In the genomic region with DNA sequence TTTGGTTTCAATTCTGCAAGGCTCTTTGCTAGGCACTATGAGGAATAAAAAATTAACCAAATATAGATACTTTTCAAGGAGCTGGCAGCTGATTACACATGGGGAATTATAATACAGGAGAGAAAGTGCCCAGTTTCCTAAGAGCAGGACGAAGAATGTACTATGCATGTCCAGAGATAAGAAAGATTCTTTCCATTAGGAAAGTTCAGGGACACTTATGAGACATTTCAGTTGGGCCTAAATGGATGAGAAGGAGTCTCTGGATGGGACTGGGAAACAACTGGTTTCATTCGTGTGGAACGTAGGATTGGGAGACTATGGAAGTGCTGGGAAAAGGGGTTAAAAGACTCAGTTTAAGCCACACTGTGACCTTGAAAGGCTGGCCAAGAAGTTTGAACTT, we compare ENCODE assay signal across 16 cellular contexts.
DNase-seq lines count a peak whose midpoint lies in the region; ATAC-seq and TF ChIP-seq lines count a peak whose summit lies in the region.
"Had no signal": no experiment of that assay in that cellular context is flagged by ENCODE, and none has a peak within 500 bp of the region (broad histone marks: within the 10 kb centered on the region; RNA-seq: fewer than 3 reads in every experiment).

No MANE protein-coding gene starts in this region.

- H3K27me3 ChIP-seq in osteoblast (ENCODE audit: insufficient read depth, low read length), result no peaks in the 10 kb centered on the region

- TF ChIP-seq CTCF in chondrocyte (IDR thresholded peaks at IDR 0.05) (no peak), osteoblast (IDR thresholded peaks at IDR 0.05; ENCODE audit: extremely low read depth, low read depth, low read length) (no peak)

- no peaks in the 10 kb centered on the region for H3K27me3 Mint-ChIP-seq in chondrocyte (ENCODE audit: low read depth)

- H3K36me3 ChIP-seq in osteoblast (ENCODE audit: insufficient read depth, low read length), result no peaks in the 10 kb centered on the region
- H3K36me3 ChIP-seq: HAP-1 had no signal

- no peaks in the 10 kb centered on the region for H3K9me3 Mint-ChIP-seq in chondrocyte (ENCODE audit: low read depth)
- H3K9me3 Mint-ChIP-seq: CD8-positive, alpha-beta T cell had no signal

- peaks cover 2% of the 10 kb centered on the region for H3K36me3 Mint-ChIP-seq in chondrocyte (ENCODE audit: low read depth)
- H3K36me3 Mint-ChIP-seq: CD14-positive monocyte; CD8-positive, alpha-beta T cell had no signal

- peak overlapping the region; percentile 27 for H3K27ac Mint-ChIP-seq in chondrocyte (ENCODE audit: unreplicated experiment)
- H3K27ac Mint-ChIP-seq: CD14-positive monocyte; CD8-positive, alpha-beta T cell had no signal

- H3K4me1 Mint-ChIP-seq in chondrocyte (ENCODE audit: low read depth), result peaks cover 13% of the 10 kb centered on the region

- no peak overlapping the region for H3K27ac ChIP-seq in osteoblast (ENCODE audit: low read depth, low read length)
- H3K27ac ChIP-seq: A549, HL-60 had no signal

- H3K4me2 ChIP-seq in osteoblast (ENCODE audit: insufficient read depth, low read length), result no peak overlapping the region
- H3K4me2 ChIP-seq: A549 had no signal

- peaks cover 6% of the 10 kb centered on the region for H3K4me1 ChIP-seq in osteoblast (ENCODE audit: insufficient read depth, low read length)
- H3K4me1 ChIP-seq: A549 had no signal

- DNase-seq in chondrocyte (ENCODE audit: low spot score) (no peak), osteoblast (ENCODE audit: insufficient read length, low spot score, missing footprints) (no peak), HUDEP-2 (lab: John Stamatoyannopoulos, UW; ENCODE audit: unreplicated experiment in 76 of 76) (no peak), hypothalamus (lab: John Stamatoyannopoulos, UW) (no peak)
- DNase-seq: CD8-positive, alpha-beta T cell; COR-L47; DMS153; DMS79 treated with DMSO at 0.1 percent for 48 hours; EL; IMR-90 had no signal

- H3K79me2 ChIP-seq in osteoblast (ENCODE audit: insufficient read depth, low read length), result no peaks in the 10 kb centered on the region

- peak; percentile 30 for ATAC-seq in SK-N-SH treated with all-trans-retinoic acid at 6 μM for 48 hours
- no peak for ATAC-seq in HG03175 (IDR thresholded peaks at IDR 0.05; ENCODE audit: unreplicated experiment)
- ATAC-seq: A549; CD8-positive, alpha-beta T cell had no signal

- no peaks in the 10 kb centered on the region for H3K9me3 ChIP-seq in osteoblast (ENCODE audit: low read depth, low read length)
- H3K9me3 ChIP-seq: A549, HAP-1 had no signal

- H3K4me3 ChIP-seq in osteoblast (ENCODE audit: insufficient read depth, low read length), result no peak overlapping the region
- H3K4me3 ChIP-seq: A549, HAP-1 had no signal

- H2AFZ ChIP-seq in osteoblast (ENCODE audit: low read length), result peak overlapping the region; percentile 16

- H4K20me1 ChIP-seq in osteoblast (ENCODE audit: insufficient read depth, low read length), result no peaks in the 10 kb centered on the region

- H3K4me3 Mint-ChIP-seq in chondrocyte (ENCODE audit: unreplicated experiment), result no peak overlapping the region
- H3K4me3 Mint-ChIP-seq: CD8-positive, alpha-beta T cell had no signal

TF ChIP-seq in SK-N-SH treated with all-trans-retinoic acid at 6 μM for 48 hours, 23 proteins besides CTCF, POLR2A, EP300 and RAD21:
- TF ChIP-seq ZFP30 (CRISPR knock-in tag; IDR thresholded peaks at IDR 0.05) (no peak), POU6F1 (CRISPR knock-in tag; IDR thresholded peaks at IDR 0.05; ENCODE audit: borderline replicate concordance, low read depth) (no peak), ZNF8 (CRISPR knock-in tag; IDR thresholded peaks at IDR 0.05) (no peak), CSDC2 (CRISPR knock-in tag; IDR thresholded peaks at IDR 0.05) (no peak), ESRRG (CRISPR knock-in tag; IDR thresholded peaks at IDR 0.05) (no peak), ZNF70 (CRISPR knock-in tag; IDR thresholded peaks at IDR 0.05) (no peak), ZC3H10 (CRISPR knock-in tag; IDR thresholded peaks at IDR 0.05) (no peak), BACH2 (CRISPR knock-in tag; IDR thresholded peaks at IDR 0.05; ENCODE audit: borderline replicate concordance) (no peak), RARB (CRISPR knock-in tag; IDR thresholded peaks at IDR 0.05) (no peak), TOX (CRISPR knock-in tag; IDR thresholded peaks at IDR 0.05; ENCODE audit: borderline replicate concordance) (no peak), ISL1 (CRISPR knock-in tag; IDR thresholded peaks at IDR 0.05) (no peak)
- TF ChIP-seq, protein P1, sequence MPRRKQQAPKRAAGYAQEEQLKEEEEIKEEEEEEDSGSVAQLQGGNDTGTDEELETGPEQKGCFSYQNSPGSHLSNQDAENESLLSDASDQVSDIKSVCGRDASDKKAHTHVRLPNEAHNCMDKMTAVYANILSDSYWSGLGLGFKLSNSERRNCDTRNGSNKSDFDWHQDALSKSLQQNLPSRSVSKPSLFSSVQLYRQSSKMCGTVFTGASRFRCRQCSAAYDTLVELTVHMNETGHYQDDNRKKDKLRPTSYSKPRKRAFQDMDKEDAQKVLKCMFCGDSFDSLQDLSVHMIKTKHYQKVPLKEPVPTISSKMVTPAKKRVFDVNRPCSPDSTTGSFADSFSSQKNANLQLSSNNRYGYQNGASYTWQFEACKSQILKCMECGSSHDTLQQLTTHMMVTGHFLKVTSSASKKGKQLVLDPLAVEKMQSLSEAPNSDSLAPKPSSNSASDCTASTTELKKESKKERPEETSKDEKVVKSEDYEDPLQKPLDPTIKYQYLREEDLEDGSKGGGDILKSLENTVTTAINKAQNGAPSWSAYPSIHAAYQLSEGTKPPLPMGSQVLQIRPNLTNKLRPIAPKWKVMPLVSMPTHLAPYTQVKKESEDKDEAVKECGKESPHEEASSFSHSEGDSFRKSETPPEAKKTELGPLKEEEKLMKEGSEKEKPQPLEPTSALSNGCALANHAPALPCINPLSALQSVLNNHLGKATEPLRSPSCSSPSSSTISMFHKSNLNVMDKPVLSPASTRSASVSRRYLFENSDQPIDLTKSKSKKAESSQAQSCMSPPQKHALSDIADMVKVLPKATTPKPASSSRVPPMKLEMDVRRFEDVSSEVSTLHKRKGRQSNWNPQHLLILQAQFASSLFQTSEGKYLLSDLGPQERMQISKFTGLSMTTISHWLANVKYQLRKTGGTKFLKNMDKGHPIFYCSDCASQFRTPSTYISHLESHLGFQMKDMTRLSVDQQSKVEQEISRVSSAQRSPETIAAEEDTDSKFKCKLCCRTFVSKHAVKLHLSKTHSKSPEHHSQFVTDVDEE (CRISPR knock-in tag; IDR thresholded peaks at IDR 0.05), result no peak
- TF ChIP-seq, protein P2, sequence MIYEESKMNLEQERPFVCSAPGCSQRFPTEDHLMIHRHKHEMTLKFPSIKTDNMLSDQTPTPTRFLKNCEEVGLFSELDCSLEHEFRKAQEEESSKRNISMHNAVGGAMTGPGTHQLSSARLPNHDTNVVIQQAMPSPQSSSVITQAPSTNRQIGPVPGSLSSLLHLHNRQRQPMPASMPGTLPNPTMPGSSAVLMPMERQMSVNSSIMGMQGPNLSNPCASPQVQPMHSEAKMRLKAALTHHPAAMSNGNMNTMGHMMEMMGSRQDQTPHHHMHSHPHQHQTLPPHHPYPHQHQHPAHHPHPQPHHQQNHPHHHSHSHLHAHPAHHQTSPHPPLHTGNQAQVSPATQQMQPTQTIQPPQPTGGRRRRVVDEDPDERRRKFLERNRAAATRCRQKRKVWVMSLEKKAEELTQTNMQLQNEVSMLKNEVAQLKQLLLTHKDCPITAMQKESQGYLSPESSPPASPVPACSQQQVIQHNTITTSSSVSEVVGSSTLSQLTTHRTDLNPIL (CRISPR knock-in tag; IDR thresholded peaks at IDR 0.05; ENCODE audit: low read depth), result no peak
- TF ChIP-seq, protein P3, sequence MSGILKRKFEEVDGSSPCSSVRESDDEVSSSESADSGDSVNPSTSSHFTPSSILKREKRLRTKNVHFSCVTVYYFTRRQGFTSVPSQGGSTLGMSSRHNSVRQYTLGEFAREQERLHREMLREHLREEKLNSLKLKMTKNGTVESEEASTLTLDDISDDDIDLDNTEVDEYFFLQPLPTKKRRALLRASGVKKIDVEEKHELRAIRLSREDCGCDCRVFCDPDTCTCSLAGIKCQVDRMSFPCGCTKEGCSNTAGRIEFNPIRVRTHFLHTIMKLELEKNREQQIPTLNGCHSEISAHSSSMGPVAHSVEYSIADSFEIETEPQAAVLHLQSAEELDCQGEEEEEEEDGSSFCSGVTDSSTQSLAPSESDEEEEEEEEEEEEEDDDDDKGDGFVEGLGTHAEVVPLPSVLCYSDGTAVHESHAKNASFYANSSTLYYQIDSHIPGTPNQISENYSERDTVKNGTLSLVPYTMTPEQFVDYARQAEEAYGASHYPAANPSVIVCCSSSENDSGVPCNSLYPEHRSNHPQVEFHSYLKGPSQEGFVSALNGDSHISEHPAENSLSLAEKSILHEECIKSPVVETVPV (CRISPR knock-in tag; IDR thresholded peaks at IDR 0.05), result no peak
